Comparison of ENCODE assay signal across 21 cellular contexts in genomic region chr7:151377406-151377805, GRCh38. TPM values are rescaled to one million over a fixed set of nuclear protein-coding genes. Genes with fewer than 3 reads are reported as not detected.
DNase-seq lines count a peak whose midpoint lies in the region; ATAC-seq and TF ChIP-seq lines count a peak whose summit lies in the region.
"Had no signal": no experiment of that assay in that cellular context is flagged by ENCODE, and none has a peak within 500 bp of the region (broad histone marks: within the 10 kb centered on the region; RNA-seq: fewer than 3 reads in every experiment).

No MANE protein-coding gene starts in this region.

- TF ChIP-seq CTCF in heart right ventricle (IDR thresholded peaks at IDR 0.05) (no peak), neural crest cell (conservative IDR thresholded peaks at IDR 0.05) (no peak), type B pancreatic cell (conservative IDR thresholded peaks at IDR 0.05) (no peak), brain microvascular endothelial cell (IDR thresholded peaks at IDR 0.05; ENCODE audit: low read depth, low read length, missing control alignments) (no peak), gastrocnemius medialis (IDR thresholded peaks at IDR 0.05 in 4 of 5, conservative IDR thresholded peaks at IDR 0.05 in 1 of 5) (no peak)

- peaks cover 10 to 20% (median 12%) of the 10 kb centered on the region in 7 donors for H3K27me3 ChIP-seq in heart right ventricle
- peaks cover 4% of the 10 kb centered on the region for H3K27me3 ChIP-seq in brain microvascular endothelial cell (replicated peaks)
- no peaks in the 10 kb centered on the region for H3K27me3 ChIP-seq in Karpas-422 (ENCODE audit: low read length)
- peaks cover 9 to 13% (median 11%) of the 10 kb centered on the region in 3 donors for H3K27me3 ChIP-seq in gastrocnemius medialis

- no peak for ATAC-seq in heart right ventricle
- no peak for ATAC-seq in T-helper 17 cell
- no peak for ATAC-seq in gastrocnemius medialis
- ATAC-seq: CD8-positive, alpha-beta T cell; PC-3 had no signal

- H3K4me1 ChIP-seq in heart right ventricle (peaks cover 3 to 17% (median 15%) of the 10 kb centered on the region in 9 donors), Karpas-422 (ENCODE audit: low read length) (peaks cover 13% of the 10 kb centered on the region), gastrocnemius medialis (peaks cover 0 to 9% of the 10 kb centered on the region in 2 donors)

- no peak overlapping the region for H2AFZ ChIP-seq in Karpas-422 (ENCODE audit: low read length)

- in situ Hi-C loops in brain microvascular endothelial cell (cut with HindIII; ENCODE audit: low pct_ligation_motif_present, low sequenced_read_pairs) (loop anchor here (10.0 kb wide), 1 partner anchor 67 kb away; the partner anchor contains the start of gene CRYGN), gastrocnemius medialis (cut with MboI; ENCODE audit: low sequenced_read_pairs in 4 of 4) (no loop called here)

- H3K79me2 ChIP-seq in Karpas-422 (ENCODE audit: low read length), result no peaks in the 10 kb centered on the region

- H3K27me3 Mint-ChIP-seq in T-helper 17 cell (no peaks in the 10 kb centered on the region), neural crest cell (ENCODE audit: low read depth) (peaks cover 27% of the 10 kb centered on the region), type B pancreatic cell (peaks cover 3% of the 10 kb centered on the region)

- no peak overlapping the region for H3K4me2 ChIP-seq in Karpas-422 (ENCODE audit: low read depth, low read length, poor library complexity, severe bottlenecking)

- H3K9me2 ChIP-seq in Karpas-422 (replicated peaks; ENCODE audit: insufficient read depth, low read length), result no peaks in the 10 kb centered on the region

- no peak overlapping the region for H3K27ac ChIP-seq in heart right ventricle
- no peak overlapping the region for H3K27ac ChIP-seq in brain microvascular endothelial cell
- H3K27ac ChIP-seq in Karpas-422 (ENCODE audit: low read length), result no peak overlapping the region
- no peak overlapping the region for H3K27ac ChIP-seq in gastrocnemius medialis

- intact Hi-C loops in cardiac septum (cut with DNase I), result loop anchor here (10.0 kb wide), 1 partner anchor 157 kb away; no protein-coding TSS in a partner anchor
- intact Hi-C loops in heart right ventricle (cut with DNase I), result loop anchor here in 1 of 10 donors (5.0 kb wide), 1 partner anchor 65 kb away; the partner anchor contains the start of gene CRYGN
- intact Hi-C loops in gastrocnemius medialis (cut with DNase I; ENCODE audit: low total_unique reads), result no loop called here

- no peak overlapping the region for H3K9ac ChIP-seq in Karpas-422 (ENCODE audit: low read length)

- H3K4me1 Mint-ChIP-seq in T-helper 17 cell, result peaks cover 25% of the 10 kb centered on the region
- H3K4me1 Mint-ChIP-seq in neural crest cell, result peaks cover 6% of the 10 kb centered on the region
- peaks cover 9% of the 10 kb centered on the region for H3K4me1 Mint-ChIP-seq in type B pancreatic cell (ENCODE audit: unreplicated experiment)

- TF ChIP-seq POLR2A in gastrocnemius medialis (IDR thresholded peaks at IDR 0.05), result no peak

- peaks cover 3% of the 10 kb centered on the region for H3K36me3 Mint-ChIP-seq in T-helper 17 cell (ENCODE audit: low read depth)
- peaks cover 4% of the 10 kb centered on the region for H3K36me3 Mint-ChIP-seq in neural crest cell (ENCODE audit: low read depth)
- H3K36me3 Mint-ChIP-seq in type B pancreatic cell, result peaks cover 14% of the 10 kb centered on the region

- WGBS in heart right ventricle, 2 donors, result 91 to 95% methylated on average over 12 of the region's 12 CpGs

- no peaks in the 10 kb centered on the region for H4K20me1 ChIP-seq in Karpas-422 (ENCODE audit: insufficient read depth, low read depth, low read length)

- peak overlapping the region; percentile 86 for H3K27ac Mint-ChIP-seq in T-helper 17 cell
- peak overlapping the region; percentile 67 for H3K27ac Mint-ChIP-seq in neural crest cell (ENCODE audit: unreplicated experiment)
- no peak overlapping the region for H3K27ac Mint-ChIP-seq in type B pancreatic cell
- H3K27ac Mint-ChIP-seq: CD8-positive, alpha-beta T cell had no signal

- H3K36me3 ChIP-seq in heart right ventricle (peaks cover 7 to 70% (median 23%) of the 10 kb centered on the region in 9 donors), brain microvascular endothelial cell (replicated peaks) (peaks cover 16% of the 10 kb centered on the region), Karpas-422 (ENCODE audit: insufficient read depth, low read length) (no peaks in the 10 kb centered on the region; the same call in 1 of the 2 replicates), gastrocnemius medialis (peaks cover 0 to 53% of the 10 kb centered on the region in 2 donors)

- H3K4me3 Mint-ChIP-seq in T-helper 17 cell (no peak overlapping the region), neural crest cell (no peak overlapping the region), type B pancreatic cell (no peak overlapping the region)
- H3K4me3 Mint-ChIP-seq: CD8-positive, alpha-beta T cell had no signal

- DNase-seq in cardiac septum (ENCODE audit: low spot score), result peak; percentile 61
- DNase-seq in heart right ventricle, result no peak
- no peak for DNase-seq in T-helper 17 cell
- no peak for DNase-seq in neural crest cell (ENCODE audit: low read depth, low spot score)
- DNase-seq in type B pancreatic cell (ENCODE audit: extremely low spot score, unreplicated experiment), result peak; percentile 45
- no peak for DNase-seq in brain microvascular endothelial cell
- no peak for DNase-seq in Karpas-422
- DNase-seq in gastrocnemius medialis, result no peak
- DNase-seq: CD8-positive, alpha-beta T cell; H7; IMR-90; Kasumi-1; MM.1S; NCI-H1092; NCI-H146; NCI-H2029 treated with DMSO at 0.1 percent for 48 hours; NCI-H2171; NCI-H526; PC-3; RPMI8226; SHP77 treated with DMSO at 0.1 percent for 48 hours had no signal

- H3K4me3 ChIP-seq in heart right ventricle (no peak overlapping the region), brain microvascular endothelial cell (ENCODE audit: low read depth, low read length) (no peak overlapping the region), Karpas-422 (ENCODE audit: low read length) (no peak overlapping the region), gastrocnemius medialis (no peak overlapping the region)

- H3K9me3 ChIP-seq in heart right ventricle, result no peaks in the 10 kb centered on the region
- H3K9me3 ChIP-seq in T-helper 17 cell (ENCODE audit: control insufficient read depth, low read length, poor library complexity, severe bottlenecking), result no peaks in the 10 kb centered on the region
- no peaks in the 10 kb centered on the region for H3K9me3 ChIP-seq in Karpas-422 (ENCODE audit: low read length)
- no peaks in the 10 kb centered on the region for H3K9me3 ChIP-seq in gastrocnemius medialis

- H3K9me3 Mint-ChIP-seq in neural crest cell, result no peaks in the 10 kb centered on the region
- no peaks in the 10 kb centered on the region for H3K9me3 Mint-ChIP-seq in type B pancreatic cell
- H3K9me3 Mint-ChIP-seq: CD8-positive, alpha-beta T cell had no signal

RNA-seq across cellular contexts. Expression of gene WDR86, which starts 32.4 kb away (rescaled TPM):
- total RNA-seq in cardiac septum, result not detected
- under 1 TPM in 7 of 10 donors, not detected in 3; 0.15 to 0.52 (median 0.33) TPM for total RNA-seq in heart right ventricle
- under 1 TPM; 0.17 to 0.22 TPM for polyA plus RNA-seq in heart right ventricle
- 10 to 100 TPM in 1 of 2 donors, 1 to 10 TPM in 1; 9.7 to 24.4 TPM for total RNA-seq in T-helper 17 cell
- total RNA-seq in neural crest cell, result 24.8 and 29.8 TPM in 2 replicates
- 13.0 and 83.0 TPM in 2 replicates for total RNA-seq in type B pancreatic cell (ENCODE audit: low replicate concordance)
- total RNA-seq in Karpas-422 (2014; rRNA removed; shearing (Covaris generic); ENCODE audit: low replicate concordance), result not detected in 2 replicates
- under 1 TPM in 2 of 4 donors, not detected in 2; 0.13 to 0.31 TPM for total RNA-seq in gastrocnemius medialis
- total RNA-seq: IMR-90, PC-3 had no signal
- polyA plus RNA-seq: IMR-90 had no signal

RNA-seq across cellular contexts. Expression of gene NUB1, which starts 35.8 kb away (rescaled TPM):
- total RNA-seq in cardiac septum (32.6 TPM), heart right ventricle (10 to 100 TPM; 36.7 to 53.0 (median 43.9) TPM), T-helper 17 cell (10 to 100 TPM; 71.9 to 87.2 TPM), neural crest cell (32.6 and 33.2 TPM in 2 replicates), type B pancreatic cell (ENCODE audit: low replicate concordance) (49.3 and 54.3 TPM in 2 replicates), gastrocnemius medialis (10 to 100 TPM; 45.3 to 59.0 (median 49.7) TPM)
- 10 to 100 TPM; 22.6 to 23.8 TPM for polyA plus RNA-seq in heart right ventricle
- total RNA-seq in Karpas-422 (2014; rRNA removed; shearing (Covaris generic); ENCODE audit: low replicate concordance), result 40.0 and 53.0 TPM in 2 replicates

Comparison
In these comparisons a context has a peak if more than half of its experiments do, and no peak if none do; other contexts are left out.
1. DNase-seq: peak in cardiac septum (single experiment) and type B pancreatic cell (single experiment); none in heart right ventricle (0 of 2), T-helper 17 cell (0 of 3), neural crest cell (single experiment), brain microvascular endothelial cell (single experiment), Karpas-422 (single experiment) and gastrocnemius medialis (0 of 2).